In the genomic region with DNA sequence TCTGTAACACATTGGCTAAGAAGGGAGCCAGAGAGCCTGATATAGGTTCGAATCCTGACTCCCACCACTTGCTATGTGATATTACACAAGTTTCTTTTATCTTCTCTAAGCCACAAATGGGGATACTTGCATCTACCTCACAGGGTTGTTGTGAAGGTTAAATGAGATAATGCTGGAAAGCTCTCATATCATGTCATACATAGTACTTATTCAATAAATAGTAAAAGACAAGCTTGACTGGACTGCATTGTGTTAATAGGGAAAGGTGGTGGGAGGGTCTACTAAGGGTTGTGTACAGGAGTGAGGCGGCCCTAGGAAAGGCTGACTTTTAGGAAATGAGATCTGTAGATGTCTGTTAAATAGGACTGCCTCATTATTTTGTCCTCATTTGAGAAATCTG, we compare ENCODE assay signal across 1 cellular context.
TF ChIP-seq lines count a peak whose summit lies in the region.

No MANE protein-coding gene starts in this region.

TF ChIP-seq in endothelial cell of umbilical vein, 7 proteins besides CTCF, POLR2A, EP300 and RAD21:
- TF ChIP-seq MYC (IDR thresholded peaks at IDR 0.05; ENCODE audit: low read depth, low read length): no peak
- TF ChIP-seq EZH2 (IDR thresholded peaks at IDR 0.05; ENCODE audit: borderline replicate concordance, low read depth, low read length, severe bottlenecking): no peak
- TF ChIP-seq, protein P1, sequence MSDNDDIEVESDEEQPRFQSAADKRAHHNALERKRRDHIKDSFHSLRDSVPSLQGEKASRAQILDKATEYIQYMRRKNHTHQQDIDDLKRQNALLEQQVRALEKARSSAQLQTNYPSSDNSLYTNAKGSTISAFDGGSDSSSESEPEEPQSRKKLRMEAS (IDR thresholded peaks at IDR 0.05; ENCODE audit: insufficient read depth, insufficient read length): no peak
- no peak for TF ChIP-seq GATA2 (IDR thresholded peaks at IDR 0.05; ENCODE audit: insufficient read depth, insufficient read length, low read depth, low read length)
- no peak for TF ChIP-seq JUN (IDR thresholded peaks at IDR 0.05; ENCODE audit: borderline replicate concordance, insufficient read depth, insufficient read length, low read depth)
- no peak for TF ChIP-seq FOS (IDR thresholded peaks at IDR 0.05; ENCODE audit: borderline replicate concordance, insufficient read depth, low read length)
- TF ChIP-seq POLR2AphosphoS5 (IDR thresholded peaks at IDR 0.05; ENCODE audit: insufficient read depth, low read depth, low read length): no peak
